In genomic region chr12:108773798-108774788, GRCh38 we compare ENCODE assay signal across 9 cellular contexts. TPM values are rescaled to one million over a fixed set of nuclear protein-coding genes. Genes with fewer than 3 reads are reported as not detected.
DNase-seq lines count a peak whose midpoint lies in the region; ATAC-seq and TF ChIP-seq lines count a peak whose summit lies in the region.
"Had no signal": no experiment of that assay in that cellular context is flagged by ENCODE, and none has a peak within 500 bp of the region (broad histone marks: within the 10 kb centered on the region; RNA-seq: fewer than 3 reads in every experiment).

No MANE protein-coding gene starts in this region.

- intact Hi-C loops in Calu3 (cut with micrococcal nuclease; ENCODE audit: unreplicated experiment): no loop called here

- no peak overlapping the region for H3K4me3 Mint-ChIP-seq in Calu3 (ENCODE audit: low read depth, unreplicated experiment)
- H3K4me3 Mint-ChIP-seq: activated naive CD8-positive, alpha-beta T cell treated with anti-CD3 and anti-CD28 coated beads, Interleukin-2, amount 10 ng/mL, durations not matched to agents 7 days and 5 days had no signal

- WGBS in suprapubic skin: 35% methylated on average over 22 of the region's 23 CpGs

- DNase-seq in Calu3 (peak; percentile 57), NCI-H2107 (lab: John Stamatoyannopoulos, UW) (peak; percentile 78), cardiac fibroblast (ENCODE audit: low read depth in 2 of 2) (peak; percentile 82 to 94), kidney tubule cell (ENCODE audit: low spot score) (peak; percentile 61), suprapubic skin (ENCODE audit: low spot score in 2 of 2) (peak; percentile 88 to 93), activated T-cell treated with anti-CD3 and anti-CD28 coated beads for 4 hours (no peak), KG1 (lab: John Stamatoyannopoulos, UW) (no peak)
- DNase-seq: activated naive CD8-positive, alpha-beta T cell treated with anti-CD3 and anti-CD28 coated beads, Interleukin-2, amount 10 ng/mL, durations not matched to agents 7 days and 5 days had no signal

- no peaks in the 10 kb centered on the region for H3K27me3 Mint-ChIP-seq in Calu3 (ENCODE audit: unreplicated experiment)

- H3K9me3 ChIP-seq in suprapubic skin: no peaks in the 10 kb centered on the region

- H3K4me3 ChIP-seq in cardiac fibroblast (replicated peaks in 1 of 2; ENCODE audit: low read depth in 2 of 2, low read length in 2 of 2) (no peak overlapping the region), suprapubic skin (no peak overlapping the region)

- H3K27me3 ChIP-seq in suprapubic skin: no peaks in the 10 kb centered on the region

- BruUV-seq in Calu3 (replicated peaks; lab: Mats Ljungman, UMichigan): no TSS peak

- no peaks in the 10 kb centered on the region for H3K9me3 Mint-ChIP-seq in Calu3 (ENCODE audit: low read depth, unreplicated experiment)
- H3K9me3 Mint-ChIP-seq: activated naive CD8-positive, alpha-beta T cell treated with anti-CD3 and anti-CD28 coated beads, Interleukin-2, amount 10 ng/mL, durations not matched to agents 7 days and 5 days had no signal

- peak overlapping the region; percentile 87 for H3K27ac ChIP-seq in suprapubic skin

- TF ChIP-seq EP300 in suprapubic skin (IDR thresholded peaks at IDR 0.05): peak; percentile 98

- TF ChIP-seq POLR2A in suprapubic skin (IDR thresholded peaks at IDR 0.05): no peak

- CTCF ChIA-PET in Calu3 (lab: Charles Lee): interaction anchor here (0.8 kb wide), 1 partner anchor 40 kb away, joined by 3 read pairs; no protein-coding TSS in a partner anchor

- H3K36me3 Mint-ChIP-seq in Calu3 (ENCODE audit: insufficient read depth, unreplicated experiment): peaks cover 3% of the 10 kb centered on the region
- H3K36me3 Mint-ChIP-seq: activated naive CD8-positive, alpha-beta T cell treated with anti-CD3 and anti-CD28 coated beads, Interleukin-2, amount 10 ng/mL, durations not matched to agents 7 days and 5 days had no signal

- TF ChIP-seq CTCF in Calu3 (IDR thresholded peaks at IDR 0.05; ENCODE audit: unreplicated experiment) (no peak), cardiac fibroblast (IDR thresholded peaks at IDR 0.05; ENCODE audit: low read depth, low read length) (no peak), suprapubic skin (IDR thresholded peaks at IDR 0.05) (no peak)

- H3K27ac Mint-ChIP-seq in Calu3 (ENCODE audit: unreplicated experiment): no peak overlapping the region
- H3K27ac Mint-ChIP-seq: activated naive CD8-positive, alpha-beta T cell treated with anti-CD3 and anti-CD28 coated beads, Interleukin-2, amount 10 ng/mL, durations not matched to agents 7 days and 5 days had no signal

- H3K4me1 ChIP-seq in suprapubic skin: peaks cover 40% of the 10 kb centered on the region

- H3K36me3 ChIP-seq in suprapubic skin: no peaks in the 10 kb centered on the region

- ATAC-seq in GM18867 (IDR thresholded peaks at IDR 0.05; ENCODE audit: unreplicated experiment): no peak

- H3K4me1 Mint-ChIP-seq in Calu3 (ENCODE audit: low read depth, unreplicated experiment): peaks cover 12% of the 10 kb centered on the region

RNA-seq across cellular contexts. Expression of gene CORO1C, which starts 42.8 kb away (rescaled TPM):
- total RNA-seq in Calu3 (2022) (252 and 270 TPM in 2 replicates), suprapubic skin (100 to 1,000 TPM; 117 to 175 (median 142) TPM)

Comparison
In these comparisons a context has a peak if more than half of its experiments do, and no peak if none do; other contexts are left out.
1. DNase-seq: peak in Calu3 (single experiment), NCI-H2107 (single experiment), cardiac fibroblast (2 of 2), kidney tubule cell (single experiment) and suprapubic skin (2 of 2); none in activated T-cell treated with anti-CD3 and anti-CD28 coated beads for 4 hours (single experiment) and KG1 (single experiment).